ENCODE assay signal across 22 cellular contexts in the genomic region with DNA sequence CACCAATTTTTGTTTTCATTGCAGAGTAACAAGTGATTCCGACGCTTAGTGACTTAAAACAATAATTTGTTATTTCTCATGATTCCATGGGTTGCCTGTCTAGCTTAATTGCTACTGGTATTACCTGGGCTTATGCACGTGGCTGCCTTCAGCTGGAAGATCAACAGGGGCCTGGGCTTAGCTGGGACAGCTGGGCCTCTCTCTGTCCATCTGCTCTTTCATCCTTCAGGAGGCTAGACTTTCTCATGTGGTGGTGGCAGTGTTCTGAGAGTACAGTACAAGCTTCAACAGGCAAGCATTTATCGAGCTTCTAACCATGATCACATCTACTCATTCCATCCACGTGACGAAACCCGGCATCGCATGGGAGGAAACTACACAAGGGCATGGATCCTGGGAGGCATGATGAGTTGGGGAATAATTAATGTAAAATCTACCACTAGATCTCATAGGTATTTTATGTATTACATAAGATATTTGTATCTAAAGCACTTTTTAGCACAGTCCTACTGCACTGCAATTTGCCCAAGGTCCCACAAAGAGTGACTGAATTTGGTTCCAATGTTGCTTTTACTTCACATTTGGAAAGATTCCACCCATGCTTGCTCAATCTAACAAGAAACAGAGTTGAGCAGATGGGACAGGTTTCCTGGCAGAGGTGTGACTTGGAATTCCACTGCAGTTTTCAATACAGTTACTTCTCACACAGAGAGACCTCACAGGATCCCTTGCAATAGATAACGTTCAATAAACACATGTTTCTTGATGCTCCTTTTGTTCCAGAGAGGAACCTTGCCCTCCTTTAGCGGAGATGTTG.
DNase-seq lines count a peak whose midpoint lies in the region; ATAC-seq and TF ChIP-seq lines count a peak whose summit lies in the region.
"Had no signal": no experiment of that assay in that cellular context is flagged by ENCODE, and none has a peak within 500 bp of the region (broad histone marks: within the 10 kb centered on the region; RNA-seq: fewer than 3 reads in every experiment).

No MANE protein-coding gene starts in this region.

- POLR2A ChIA-PET in HEK293T (lab: Yijun Ruan, JAX) = no interaction called here

- TF ChIP-seq CTCF in AG10803 (conservative IDR thresholded peaks at IDR 0.05; ENCODE audit: low read length) (no peak), epithelial cell of esophagus (IDR thresholded peaks at IDR 0.05; ENCODE audit: insufficient read depth, low read depth, low read length, missing control alignments) (no peak), lower lobe of right lung (IDR thresholded peaks at IDR 0.05) (no peak)

- DNase-seq in AG10803 (ENCODE audit: low read depth) = peak; percentile 78
- peak; percentile 90 to 99 for DNase-seq in NCI-H524 (lab: John Stamatoyannopoulos, UW)
- DNase-seq in epithelial cell of esophagus (ENCODE audit: low read depth) = peak; percentile 91
- no peak for DNase-seq in left lobe of liver (ENCODE audit: low spot score)
- no peak for DNase-seq in lower lobe of right lung
- DNase-seq in stimulated activated CD4-positive, alpha-beta T cell treated with anti-CD3 and anti-CD28 coated beads, Interleukin-4, amount 100 ng/mL, for 4 hours = no peak
- DNase-seq in HEK293T (ENCODE audit: extremely low spot score) = no peak
- DNase-seq: activated CD4-positive, alpha-beta T cell treated with anti-CD3 and anti-CD28 coated beads, Interleukin-2, amount 50 U/mL, for 48 hours; activated CD4-positive, CD25-positive, alpha-beta regulatory T cell; activated CD8-positive, alpha-beta memory T cell treated with anti-CD3 and anti-CD28 coated beads, Interleukin-2, amount 50 U/mL, for 48 hours; activated naive CD8-positive, alpha-beta T cell treated with anti-CD3 and anti-CD28 coated beads, Interleukin-2, amount 50 U/mL, for 24 hours; brain microvascular endothelial cell; Caco-2; H9; natural killer cell; NCI-H1417 treated with DMSO at 0.1 percent for 48 hours; NCI-H69; right cardiac atrium; stimulated activated CD4-positive, alpha-beta T cell treated with anti-CD3 and anti-CD28 coated beads, Interleukin-15, amount 100 ng/mL, for 24 hours had no signal

- no peaks in the 10 kb centered on the region for H3K27me3 ChIP-seq in lower lobe of right lung (ENCODE audit: low read depth)
- H3K27me3 ChIP-seq: BLaER1 treated with 17β-estradiol and CSF1 and Interleukin-3, amounts not matched to agents 10 nM and 100 nM; brain microvascular endothelial cell had no signal

- H3K4me1 ChIP-seq in lower lobe of right lung = no peaks in the 10 kb centered on the region
- H3K4me1 ChIP-seq: A549 had no signal

- peaks cover 7% of the 10 kb centered on the region for H3K9me3 ChIP-seq in lower lobe of right lung

- H3K4me3 ChIP-seq in AG10803 (ENCODE audit: low read length) = no peak overlapping the region
- H3K4me3 ChIP-seq in epithelial cell of esophagus (ENCODE audit: low read length) = no peak overlapping the region
- H3K4me3 ChIP-seq in lower lobe of right lung = no peak overlapping the region
- H3K4me3 ChIP-seq: A549; BLaER1 treated with 17β-estradiol and CSF1 and Interleukin-3, amounts not matched to agents 10 nM and 100 nM had no signal

- ATAC-seq in left lobe of liver (peak; percentile 94), lower lobe of right lung (no peak), HG03135 (IDR thresholded peaks at IDR 0.05; ENCODE audit: unreplicated experiment) (no peak)
- ATAC-seq: A549; activated naive CD8-positive, alpha-beta T cell treated with anti-CD3 and anti-CD28 coated beads, Interleukin-2, amount 50 U/mL, for 24 hours; natural killer cell; right cardiac atrium had no signal

- H3K36me3 ChIP-seq in lower lobe of right lung = no peaks in the 10 kb centered on the region
- H3K36me3 ChIP-seq: BLaER1 treated with 17β-estradiol and CSF1 and Interleukin-3, amounts not matched to agents 10 nM and 100 nM; brain microvascular endothelial cell had no signal

- CTCF ChIA-PET in HEK293T (lab: Yijun Ruan, JAX) = no interaction called here

- no peak overlapping the region for H3K27ac ChIP-seq in lower lobe of right lung
- H3K27ac ChIP-seq: A549; BLaER1 treated with 17β-estradiol and CSF1 and Interleukin-3, amounts not matched to agents 10 nM and 100 nM; brain microvascular endothelial cell had no signal

- intact Hi-C loops in lower lobe of right lung (cut with DNase I) = no loop called here

TF ChIP-seq in HEK293T, 16 proteins besides CTCF, POLR2A, EP300 and RAD21:
- no peak for TF ChIP-seq BHLHE40 (IDR thresholded peaks at IDR 0.05; ENCODE audit: borderline replicate concordance)
- TF ChIP-seq FOXK2 (IDR thresholded peaks at IDR 0.05) = no peak
- no peak for TF ChIP-seq NFRKB (IDR thresholded peaks at IDR 0.05)
- TF ChIP-seq LEF1 (IDR thresholded peaks at IDR 0.05; ENCODE audit: borderline replicate concordance) = no peak
- no peak for TF ChIP-seq HDGF (IDR thresholded peaks at IDR 0.05; ENCODE audit: borderline replicate concordance)
- no peak for TF ChIP-seq FOXM1 (IDR thresholded peaks at IDR 0.05; ENCODE audit: borderline replicate concordance)
- TF ChIP-seq SUZ12 (IDR thresholded peaks at IDR 0.05) = no peak
- TF ChIP-seq ARNT (IDR thresholded peaks at IDR 0.05) = no peak
- TF ChIP-seq L3MBTL2 (conservative IDR thresholded peaks at IDR 0.05) = no peak
- no peak for TF ChIP-seq ZNF384 (IDR thresholded peaks at IDR 0.05)
- TF ChIP-seq, protein P1, sequence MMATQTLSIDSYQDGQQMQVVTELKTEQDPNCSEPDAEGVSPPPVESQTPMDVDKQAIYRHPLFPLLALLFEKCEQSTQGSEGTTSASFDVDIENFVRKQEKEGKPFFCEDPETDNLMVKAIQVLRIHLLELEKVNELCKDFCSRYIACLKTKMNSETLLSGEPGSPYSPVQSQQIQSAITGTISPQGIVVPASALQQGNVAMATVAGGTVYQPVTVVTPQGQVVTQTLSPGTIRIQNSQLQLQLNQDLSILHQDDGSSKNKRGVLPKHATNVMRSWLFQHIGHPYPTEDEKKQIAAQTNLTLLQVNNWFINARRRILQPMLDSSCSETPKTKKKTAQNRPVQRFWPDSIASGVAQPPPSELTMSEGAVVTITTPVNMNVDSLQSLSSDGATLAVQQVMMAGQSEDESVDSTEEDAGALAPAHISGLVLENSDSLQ (IDR thresholded peaks at IDR 0.05) = no peak
- TF ChIP-seq FOXA1 (IDR thresholded peaks at IDR 0.05) = no peak
- no peak for TF ChIP-seq SP1 (IDR thresholded peaks at IDR 0.05)
- no peak for TF ChIP-seq TARDBP (IDR thresholded peaks at IDR 0.05)
- no peak for TF ChIP-seq ELF4 (IDR thresholded peaks at IDR 0.05)
- no peak for TF ChIP-seq CTBP1 (IDR thresholded peaks at IDR 0.05; ENCODE audit: borderline replicate concordance)

Comparison
In these comparisons a context has a peak if more than half of its experiments do, and no peak if none do; other contexts are left out.
1. DNase-seq: peak in AG10803 (single experiment), NCI-H524 (2 of 2) and epithelial cell of esophagus (single experiment); none in left lobe of liver (single experiment), lower lobe of right lung (single experiment), stimulated activated CD4-positive, alpha-beta T cell treated with anti-CD3 and anti-CD28 coated beads, Interleukin-4, amount 100 ng/mL, for 4 hours (0 of 2) and HEK293T (single experiment).